Comparison of ENCODE assay signal across 17 cellular contexts in the genomic region with DNA sequence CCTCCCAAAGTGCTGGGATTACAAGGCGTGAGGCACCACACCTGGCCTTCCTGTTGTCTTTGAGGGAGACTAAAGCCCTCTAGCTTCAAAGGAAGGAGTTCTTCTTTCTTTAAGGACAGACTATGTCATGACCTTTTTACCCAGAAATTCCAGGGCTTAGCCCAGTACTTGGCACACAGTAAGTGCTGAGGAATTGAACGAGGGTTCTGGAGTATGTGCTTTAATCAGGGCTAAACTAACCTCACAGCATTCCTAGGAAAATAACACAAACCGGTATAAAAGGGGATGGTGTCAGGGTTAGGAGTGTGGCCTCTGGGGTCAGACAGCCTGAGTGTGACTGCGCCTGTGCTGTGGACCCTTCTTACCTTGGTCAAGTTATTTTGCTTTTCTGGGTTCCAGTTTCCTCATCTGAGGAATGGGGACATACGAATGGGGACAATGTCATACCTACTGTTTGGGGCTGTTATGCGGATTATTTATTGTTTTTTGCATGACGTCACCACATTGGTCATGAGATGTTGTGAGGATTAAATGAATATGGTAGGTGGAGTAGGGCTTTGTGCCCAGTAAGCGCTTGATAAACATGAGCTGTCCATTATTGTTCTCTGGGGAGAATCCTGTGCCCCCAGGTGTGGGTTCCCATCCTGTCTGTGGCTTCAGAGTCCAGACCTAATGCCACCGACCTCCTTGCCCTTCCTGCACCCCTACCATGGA. TPM values are rescaled to one million over a fixed set of nuclear protein-coding genes. Genes with fewer than 3 reads are reported as not detected.
DNase-seq lines count a peak whose midpoint lies in the region; ATAC-seq, FAIRE-seq and TF ChIP-seq lines count a peak whose summit lies in the region.
"Had no signal": no experiment of that assay in that cellular context is flagged by ENCODE, and none has a peak within 500 bp of the region (broad histone marks: within the 10 kb centered on the region; RNA-seq: fewer than 3 reads in every experiment).

No MANE protein-coding gene starts in this region.

- TF ChIP-seq POLR2A in K562 (conservative IDR thresholded peaks at IDR 0.05): no peak

- no peak for FAIRE-seq in K562 (lab: Jason Lieb, UNC)
- FAIRE-seq: HTR-8/SVneo had no signal

- no peak for TF ChIP-seq CTCF in K562 (IDR thresholded peaks at IDR 0.05 in 2 of 3, conservative IDR thresholded peaks at IDR 0.05 in 1 of 3; ENCODE audit: insufficient read depth in 2 of 3, low read depth in 1 of 3, low read length in 3 of 3)
- no peak for TF ChIP-seq CTCF in osteoblast (IDR thresholded peaks at IDR 0.05; ENCODE audit: extremely low read depth, low read depth, low read length)

- peaks cover 92% of the 10 kb centered on the region for H3K79me2 ChIP-seq in K562 (ENCODE audit: control insufficient read depth, insufficient read depth, low read length)
- no peaks in the 10 kb centered on the region for H3K79me2 ChIP-seq in osteoblast (ENCODE audit: insufficient read depth, low read length)

- in situ Hi-C loops in K562 (cut with MboI): no loop called here

- no peak for TF ChIP-seq RAD21 in K562 (CRISPR knock-in tag; conservative IDR thresholded peaks at IDR 0.05 in 1 of 2, IDR thresholded peaks at IDR 0.05 in 1 of 2)

- H3K4me1 ChIP-seq in BLaER1 (peaks cover 87% of the 10 kb centered on the region), K562 (replicated peaks in 1 of 2; ENCODE audit: control insufficient read depth in 2 of 2, insufficient read depth in 2 of 2, low read length in 2 of 2) (peaks cover 48 to 65% of the 10 kb centered on the region in 2 experiments), osteoblast (ENCODE audit: insufficient read depth, low read length) (no peaks in the 10 kb centered on the region)

- WGBS in K562 (ENCODE audit: insufficient coverage, low coverage, missing lambda C conversion rate): 80% methylated on average over 9 of the region's 9 CpGs

- CTCF ChIA-PET in K562 (lab: Yijun Ruan, JAX; ENCODE audit: low intra/inter-chr PET ratio): no interaction called here

- POLR2A ChIA-PET in K562 (lab: Yijun Ruan, JAX): interaction anchor here (1.1 to 2.0 kb wide), 3 partner anchors 8 to 12 kb away, joined by 4 to 7 read pairs (median 6); no protein-coding TSS in a partner anchor

- ATAC-seq in K562: no peak
- ATAC-seq in HG03095 (IDR thresholded peaks at IDR 0.05; ENCODE audit: unreplicated experiment): no peak
- no peak for ATAC-seq in HG02852 (IDR thresholded peaks at IDR 0.05; ENCODE audit: unreplicated experiment)
- ATAC-seq: Panc1, Right ventricle myocardium inferior had no signal

- peaks cover 18% of the 10 kb centered on the region for H3K9me1 ChIP-seq in K562 (ENCODE audit: control insufficient read depth, insufficient read depth, low read length)

- H3K4me2 ChIP-seq in BLaER1 (peak overlapping the region; percentile 58), K562 (ENCODE audit: insufficient read depth, low read length) (no peak overlapping the region), osteoblast (ENCODE audit: insufficient read depth, low read length) (no peak overlapping the region)

- H3K9me3 ChIP-seq in BLaER1 (no peaks in the 10 kb centered on the region), K562 (replicated peaks; ENCODE audit: control insufficient read depth, insufficient read depth, low read depth, low read length) (no peaks in the 10 kb centered on the region), osteoblast (ENCODE audit: low read depth, low read length) (no peaks in the 10 kb centered on the region)

- H4K20me1 ChIP-seq in BLaER1: peaks cover 9% of the 10 kb centered on the region; the same call in 1 of the 2 replicates
- H4K20me1 ChIP-seq in K562 (replicated peaks; ENCODE audit: control insufficient read depth, insufficient read depth, low read length): peaks cover 4% of the 10 kb centered on the region; the same call in 1 of the 2 replicates
- peaks cover 8% of the 10 kb centered on the region for H4K20me1 ChIP-seq in osteoblast (ENCODE audit: insufficient read depth, low read length)

- TF ChIP-seq EP300 in K562 (IDR thresholded peaks at IDR 0.05; ENCODE audit: low read length): no peak

- H3K27me3 ChIP-seq in BLaER1 (no peaks in the 10 kb centered on the region), K562 (ENCODE audit: control insufficient read depth in 2 of 2, insufficient read depth in 2 of 2, low read length in 2 of 2) (no peaks in the 10 kb centered on the region), osteoblast (ENCODE audit: insufficient read depth, low read length) (peaks cover 6% of the 10 kb centered on the region)

- DNase-seq in Daoy (ENCODE audit: low read depth): peak; percentile 56
- DNase-seq in K562 (ENCODE audit: extremely low read depth in 1 of 4, low spot score in 3 of 4): no peak
- peak; percentile 18 for DNase-seq in osteoblast (ENCODE audit: insufficient read length, low spot score, missing footprints)
- DNase-seq in activated CD8-positive, alpha-beta memory T cell treated with anti-CD3 and anti-CD28 coated beads, Interleukin-2, amount 50 U/mL, for 48 hours: no peak
- DNase-seq: DMS79, H7, NCI-H1092 treated with DMSO at 0.1 percent for 48 hours, NCI-H146, NCI-H2081, NCI-H446 treated with DMSO at 0.1 percent for 48 hours had no signal

- no peak overlapping the region for H3K9ac ChIP-seq in BLaER1
- peak overlapping the region in 1 of 2 experiments; percentile 42; a peak in 1 of 4 replicates for H3K9ac ChIP-seq in K562 (ENCODE audit: insufficient read depth in 1 of 2, low read depth in 2 of 2, low read length in 2 of 2)

- no peak overlapping the region for H3K4me3 ChIP-seq in BLaER1
- no peak overlapping the region for H3K4me3 ChIP-seq in K562
- H3K4me3 ChIP-seq in osteoblast (ENCODE audit: insufficient read depth, low read length): no peak overlapping the region

- no peak overlapping the region for H2AFZ ChIP-seq in K562 (ENCODE audit: low read depth, low read length)
- no peak overlapping the region for H2AFZ ChIP-seq in osteoblast (ENCODE audit: low read length)

- BruUV-seq in K562 (replicated peaks; lab: Mats Ljungman, UMichigan): no TSS peak

- H3K27ac ChIP-seq in BLaER1 (no peak overlapping the region), K562 (ENCODE audit: extremely low read depth, low read depth, low read length) (no peak overlapping the region), osteoblast (ENCODE audit: low read depth, low read length) (no peak overlapping the region)
- H3K27ac ChIP-seq: C4-2B had no signal

- H3K36me3 ChIP-seq in BLaER1 (no peaks in the 10 kb centered on the region), K562 (ENCODE audit: control insufficient read depth, insufficient read depth, low read length) (no peaks in the 10 kb centered on the region; the same call in 2 of the 3 replicates), osteoblast (ENCODE audit: insufficient read depth, low read length) (no peaks in the 10 kb centered on the region)

- intact Hi-C loops in K562 (cut with micrococcal nuclease): no loop called here

TF ChIP-seq in K562, 482 proteins besides CTCF, POLR2A, EP300 and RAD21:
- TF ChIP-seq RBM25 (IDR thresholded peaks at IDR 0.05; ENCODE audit: low read depth, low read length, severe bottlenecking) (peak; percentile 7), C11orf30 (IDR thresholded peaks at IDR 0.05; ENCODE audit: low read depth) (no peak), ZNF174 (CRISPR knock-in tag; IDR thresholded peaks at IDR 0.05) (no peak), RAD51 (IDR thresholded peaks at IDR 0.05; ENCODE audit: borderline replicate concordance, low read depth) (no peak)
- TF ChIP-seq, protein P1, sequence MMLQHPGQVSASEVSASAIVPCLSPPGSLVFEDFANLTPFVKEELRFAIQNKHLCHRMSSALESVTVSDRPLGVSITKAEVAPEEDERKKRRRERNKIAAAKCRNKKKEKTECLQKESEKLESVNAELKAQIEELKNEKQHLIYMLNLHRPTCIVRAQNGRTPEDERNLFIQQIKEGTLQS (IDR thresholded peaks at IDR 0.05): peak; percentile 60
- TF ChIP-seq, protein P1 (CRISPR knock-in tag; conservative IDR thresholded peaks at IDR 0.05): no peak

RNA-seq across cellular contexts. Expression of a gene that starts 21.9 kb away (rescaled TPM):
- total RNA-seq in Daoy (2014; rRNA removed; shearing (Covaris generic)): 55.3 and 59.5 TPM in 2 replicates
- 221 and 371 TPM in 2 replicates for total RNA-seq in K562 (2011; cell fraction: chromatin; rRNA removed; ENCODE audit: low replicate concordance)
- 168 and 203 TPM in 2 replicates for total RNA-seq in K562 (2011; cell fraction: nucleolus; rRNA removed)
- 226 and 236 TPM in 2 replicates for total RNA-seq in K562 (2011; cell fraction: nucleoplasm; rRNA removed)
- 17.8 and 18.2 TPM in 2 replicates for total RNA-seq in K562 (2014; rRNA removed)
- 14.7 and 18.4 TPM in 2 replicates for total RNA-seq in K562 (2014; rRNA removed; fragmentation: Illumina TruSeq; extraction: Trizol)
- 9.6 and 10.9 TPM in 2 replicates for total RNA-seq in K562 (2015; rRNA removed; fragmentation: Illumina TruSeq; extraction: Trizol)
- total RNA-seq in K562 (2021): 48.0 and 51.7 TPM in 2 replicates
- 16.4 and 20.2 TPM in 2 replicates for polyA plus RNA-seq in K562 (2011; rRNA removed)
- polyA plus RNA-seq in K562 (2011; cell fraction: cytosol; rRNA removed): 9.1 and 16.1 TPM in 2 replicates
- 52.3 and 120 TPM in 2 replicates for polyA plus RNA-seq in K562 (2011; cell fraction: nucleus; rRNA removed)
- polyA plus RNA-seq in K562 (2012): 27.7 and 56.2 TPM in 2 replicates
- 36.9 and 38.0 TPM in 2 replicates for polyA plus RNA-seq in K562 (2014; fragmentation: Illumina TruSeq; extraction: Trizol)
- polyA plus RNA-seq in K562 (2014; fragmentation: Nextera tagmentation; extraction: Ambion mirVana): 1 to 10 TPM; 1.4 TPM
- polyA plus RNA-seq in K562 (2014; rRNA removed): 29.4 and 33.6 TPM in 2 replicates
- polyA minus RNA-seq in K562 (2011; rRNA and poly(A)+ RNA removed): 19.1 and 30.3 TPM in 2 replicates
- polyA minus RNA-seq in K562 (2011; cell fraction: cytosol; rRNA and poly(A)+ RNA removed): 12.2 and 19.3 TPM in 2 replicates
- 31.8 and 39.9 TPM in 2 replicates for polyA minus RNA-seq in K562 (2011; cell fraction: nucleus; rRNA and poly(A)+ RNA removed)
- total RNA-seq in osteoblast: 6.2 and 6.5 TPM in 2 replicates

Comparison
In these comparisons a context has a peak if more than half of its experiments do, and no peak if none do; other contexts are left out.
1. DNase-seq: peak in Daoy (single experiment) and osteoblast (single experiment); none in K562 (0 of 4) and activated CD8-positive, alpha-beta memory T cell treated with anti-CD3 and anti-CD28 coated beads, Interleukin-2, amount 50 U/mL, for 48 hours (single experiment).